ENCODE assay signal across 17 cellular contexts in the genomic region with DNA sequence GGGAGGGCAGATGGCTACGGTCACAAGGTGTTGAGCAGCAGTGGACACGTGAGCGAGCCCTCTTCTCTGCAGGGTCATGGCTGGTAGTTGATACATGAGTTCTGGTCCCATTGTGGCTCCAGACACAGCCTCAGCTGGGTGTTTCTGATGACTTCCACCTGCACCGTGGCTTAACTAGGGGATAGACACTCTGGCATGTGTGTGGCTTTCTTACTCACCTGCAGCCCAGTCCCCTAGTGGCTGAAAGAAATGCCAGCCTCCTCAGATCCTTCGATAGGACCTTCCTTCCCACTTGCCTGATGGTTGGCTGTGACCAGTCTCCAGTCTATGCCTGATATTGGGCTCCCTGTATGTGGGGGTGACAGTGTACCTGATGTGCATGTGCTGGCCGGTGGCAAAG. TPM values are rescaled to one million over a fixed set of nuclear protein-coding genes. Genes with fewer than 3 reads are reported as not detected.
A peak's percentile ranks its signal among the peaks of the same experiment; 100 is the strongest.
DNase-seq lines count a peak whose midpoint lies in the region; ATAC-seq, FAIRE-seq and TF ChIP-seq lines count a peak whose summit lies in the region.
"Had no signal": no experiment of that assay in that cellular context is flagged by ENCODE, and none has a peak within 500 bp of the region (broad histone marks: within the 10 kb centered on the region; RNA-seq: fewer than 3 reads in every experiment).

No MANE protein-coding gene starts in this region.

- no peaks in the 10 kb centered on the region for H3K36me3 Mint-ChIP-seq in mesothelial cell of epicardium
- H3K36me3 Mint-ChIP-seq: stimulated activated memory B cell treated with anti-CD40 and anti-IgM and Interleukin-4, amounts not matched to agents 10 μg/mL and 1 μg/mL and 100 μg/mL, for 72 hours; T-cell had no signal

- no peak overlapping the region for H3K4me3 Mint-ChIP-seq in mesothelial cell of epicardium
- H3K4me3 Mint-ChIP-seq: stimulated activated memory B cell treated with anti-CD40 and anti-IgM and Interleukin-4, amounts not matched to agents 10 μg/mL and 1 μg/mL and 100 μg/mL, for 72 hours; T-cell had no signal

- peaks cover 10% of the 10 kb centered on the region for H3K4me1 Mint-ChIP-seq in mesothelial cell of epicardium
- H3K4me1 Mint-ChIP-seq: stimulated activated memory B cell treated with anti-CD40 and anti-IgM and Interleukin-4, amounts not matched to agents 10 μg/mL and 1 μg/mL and 100 μg/mL, for 72 hours; T-cell had no signal

- H3K9me3 Mint-ChIP-seq in mesothelial cell of epicardium, result no peaks in the 10 kb centered on the region
- H3K9me3 Mint-ChIP-seq: stimulated activated memory B cell treated with anti-CD40 and anti-IgM and Interleukin-4, amounts not matched to agents 10 μg/mL and 1 μg/mL and 100 μg/mL, for 72 hours; T-cell had no signal

- H3K27ac ChIP-seq in brain microvascular endothelial cell, result no peak overlapping the region
- H3K27ac ChIP-seq: coronary artery, uterus had no signal

- H3K36me3 ChIP-seq in brain microvascular endothelial cell (replicated peaks), result no peaks in the 10 kb centered on the region
- H3K36me3 ChIP-seq: uterus had no signal

- peaks cover 32% of the 10 kb centered on the region for H3K27me3 ChIP-seq in brain microvascular endothelial cell (replicated peaks)
- H3K27me3 ChIP-seq: uterus had no signal

- peaks cover 46% of the 10 kb centered on the region for H3K27me3 Mint-ChIP-seq in mesothelial cell of epicardium (ENCODE audit: low read depth)

- no peak for FAIRE-seq in urothelium cell line (lab: Jason Lieb, UNC)

- no peak for ATAC-seq in HG03280 (IDR thresholded peaks at IDR 0.05; ENCODE audit: unreplicated experiment)
- ATAC-seq: stimulated activated memory B cell treated with anti-CD40 and anti-IgM and Interleukin-4, amounts not matched to agents 10 μg/mL and 1 μg/mL and 100 μg/mL, for 72 hours; T-cell had no signal

- DNase-seq in COR-L47 (lab: John Stamatoyannopoulos, UW) (peak; percentile 11), HK-2 (ENCODE audit: unreplicated experiment) (peak; percentile 25), brain microvascular endothelial cell (no peak), mesothelial cell of epicardium (ENCODE audit: low spot score in 2 of 2, unreplicated experiment in 2 of 2) (no peak), MV-4-11 (lab: John Stamatoyannopoulos, UW) (no peak), urothelium cell line (ENCODE audit: low spot score) (no peak)
- no peak for DNase-seq in stimulated activated CD4-positive, alpha-beta T cell treated with anti-CD3 and anti-CD28 coated beads, Interleukin-2, amount 100 ng/mL, for 48 hours
- DNase-seq: AML-193; NCI-H1092; NCI-H226; stimulated activated CD4-positive, alpha-beta T cell treated with anti-CD3 and anti-CD28 coated beads, Interleukin-4, amount 100 ng/mL, for 1 hour; T-cell; uterus had no signal

- no peak overlapping the region for H3K4me3 ChIP-seq in brain microvascular endothelial cell (ENCODE audit: low read depth, low read length)
- H3K4me3 ChIP-seq: coronary artery, uterus had no signal

- TF ChIP-seq CTCF in brain microvascular endothelial cell (IDR thresholded peaks at IDR 0.05; ENCODE audit: low read depth, low read length, missing control alignments), result peak; percentile 24
- TF ChIP-seq CTCF in mesothelial cell of epicardium (IDR thresholded peaks at IDR 0.05; ENCODE audit: unreplicated experiment), result peak; percentile 16

- no peak overlapping the region for H3K27ac Mint-ChIP-seq in mesothelial cell of epicardium
- H3K27ac Mint-ChIP-seq: stimulated activated memory B cell treated with anti-CD40 and anti-IgM and Interleukin-4, amounts not matched to agents 10 μg/mL and 1 μg/mL and 100 μg/mL, for 72 hours; T-cell had no signal

- in situ Hi-C loops in brain microvascular endothelial cell (cut with HindIII; ENCODE audit: low pct_ligation_motif_present, low sequenced_read_pairs), result no loop called here

RNA-seq across cellular contexts. Expression of gene GPR78, which starts 5.0 kb away (rescaled TPM):
- total RNA-seq in mesothelial cell of epicardium, result 2.4 to 3.8 TPM (median 3.2 TPM) in 3 replicates
- total RNA-seq: pulmonary artery endothelial cell, T-cell had no signal

RNA-seq across cellular contexts. Expression of gene CPZ, which starts 7.4 kb away (rescaled TPM):
- 32.0 to 38.6 TPM (median 32.8 TPM) in 3 replicates for total RNA-seq in mesothelial cell of epicardium
- total RNA-seq: pulmonary artery endothelial cell had no signal

Comparison
In these comparisons a context has a peak if more than half of its experiments do, and no peak if none do; other contexts are left out.
1. DNase-seq: peak in COR-L47 (single experiment) and HK-2 (single experiment); none in brain microvascular endothelial cell (single experiment), mesothelial cell of epicardium (0 of 2), MV-4-11 (single experiment), stimulated activated CD4-positive, alpha-beta T cell treated with anti-CD3 and anti-CD28 coated beads, Interleukin-2, amount 100 ng/mL, for 48 hours (0 of 2) and urothelium cell line (single experiment).